ENCODE assay signal across 8 cellular contexts in the genomic region with DNA sequence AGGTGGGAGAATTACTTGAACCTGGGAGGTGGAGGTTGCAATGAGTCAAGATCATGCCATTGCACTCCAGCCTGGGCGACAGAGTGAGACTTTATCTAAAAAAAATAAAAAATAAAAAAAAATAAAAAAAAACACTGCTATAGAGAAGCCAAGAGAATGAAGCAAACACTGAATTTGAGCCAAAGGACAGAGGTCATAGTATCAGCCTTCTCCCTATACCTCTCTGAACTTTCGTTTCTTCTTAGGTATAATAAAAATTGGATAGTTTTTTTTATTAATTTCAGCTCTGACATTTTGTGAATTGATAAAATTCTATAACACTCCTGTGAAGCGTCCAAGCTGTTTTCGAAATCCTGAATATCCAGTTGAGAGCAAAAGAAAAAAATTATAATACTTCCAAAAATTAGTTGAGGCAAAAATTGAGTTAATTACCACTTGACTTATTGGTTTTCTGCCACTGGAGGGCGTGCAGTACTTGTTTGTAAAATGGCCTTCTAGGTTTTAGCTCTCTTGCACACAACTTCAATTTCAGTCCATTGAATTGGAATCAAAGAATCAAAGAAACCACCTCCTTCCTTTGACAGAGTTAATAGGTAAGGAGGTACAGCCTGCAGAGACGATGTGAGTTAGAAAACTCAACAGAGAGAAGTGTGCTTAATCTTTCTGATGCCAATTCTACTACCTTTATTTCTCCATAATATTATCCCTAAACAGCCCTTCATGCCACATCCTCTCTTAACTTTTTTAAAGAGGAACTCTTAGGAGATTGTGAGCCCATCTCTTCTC.
A peak's percentile ranks its signal among the peaks of the same experiment; 100 is the strongest.
DNase-seq lines count a peak whose midpoint lies in the region; ATAC-seq, FAIRE-seq and TF ChIP-seq lines count a peak whose summit lies in the region.

No MANE protein-coding gene starts in this region.

- H3K9me3 Mint-ChIP-seq in T-helper 2 cell treated with Interferon-gamma antibody and Interleukin-4, amounts not matched to agents 5 μg/mL and 100 μg/mL, for 36 hours = no peaks in the 10 kb centered on the region

- H3K4me1 Mint-ChIP-seq in T-helper 2 cell treated with Interferon-gamma antibody and Interleukin-4, amounts not matched to agents 5 μg/mL and 100 μg/mL, for 36 hours (ENCODE audit: low read depth) = no peaks in the 10 kb centered on the region

- H3K4me1 ChIP-seq in left ventricle myocardium inferior (peaks cover 4% of the 10 kb centered on the region), small intestine (ENCODE audit: control insufficient read depth in 2 of 2, insufficient read depth in 1 of 2, low read depth in 1 of 2, low read length in 1 of 2) (peaks cover 5 to 12% of the 10 kb centered on the region in 2 donors)

- no peak overlapping the region for H3K4me3 Mint-ChIP-seq in T-helper 2 cell treated with Interferon-gamma antibody and Interleukin-4, amounts not matched to agents 5 μg/mL and 100 μg/mL, for 36 hours

- FAIRE-seq in small intestine (lab: Jason Lieb, UNC) = peak; percentile 57

- H3K4me3 ChIP-seq in left ventricle myocardium inferior = no peak overlapping the region
- H3K4me3 ChIP-seq in small intestine (ENCODE audit: low read depth in 1 of 2, low read length in 2 of 2) = no peak overlapping the region

- DNase-seq in T-helper 2 cell = peak in 3 of 5 experiments; percentile 2 to 47 (median 6)
- no peak for DNase-seq in T-helper 2 cell treated with Interferon-gamma antibody and Interleukin-4, amounts not matched to agents 5 μg/mL and 100 μg/mL, for 36 hours (ENCODE audit: low spot score)
- peak; percentile 73 for DNase-seq in NCI-H748 (lab: John Stamatoyannopoulos, UW; ENCODE audit: unreplicated experiment)
- DNase-seq in activated naive CD8-positive, alpha-beta T cell treated with anti-CD3 and anti-CD28 coated beads, Interleukin-2, amount 50 U/mL, for 16 hours (ENCODE audit: low read depth, low spot score) = peak; percentile 4
- DNase-seq in left ventricle myocardium inferior = no peak
- peak; percentile 77 for DNase-seq in small intestine

- H3K27me3 ChIP-seq in left ventricle myocardium inferior (ENCODE audit: low read depth) (no peaks in the 10 kb centered on the region), small intestine (ENCODE audit: control insufficient read depth in 2 of 2, insufficient read depth in 2 of 2, low read length in 2 of 2) (no peaks in the 10 kb centered on the region)

- H3K36me3 Mint-ChIP-seq in T-helper 2 cell treated with Interferon-gamma antibody and Interleukin-4, amounts not matched to agents 5 μg/mL and 100 μg/mL, for 36 hours (ENCODE audit: low read depth) = no peaks in the 10 kb centered on the region

- peak; percentile 76 for TF ChIP-seq CTCF in left ventricle myocardium inferior (IDR thresholded peaks at IDR 0.05; ENCODE audit: borderline replicate concordance)

- H3K27ac ChIP-seq in left ventricle myocardium inferior (replicated peaks) = no peak overlapping the region
- H3K27ac ChIP-seq in small intestine (ENCODE audit: low read depth in 1 of 2, low read length in 1 of 2) = no peak overlapping the region

- peaks cover 12% of the 10 kb centered on the region for H3K27me3 Mint-ChIP-seq in T-helper 2 cell treated with Interferon-gamma antibody and Interleukin-4, amounts not matched to agents 5 μg/mL and 100 μg/mL, for 36 hours (ENCODE audit: low read depth)

- 8 to 24% (median 13%) methylated on average over 6 of the region's 6 CpGs for WGBS in small intestine, 3 donors

- H3K9me3 ChIP-seq in left ventricle myocardium inferior (replicated peaks) = peaks cover 4% of the 10 kb centered on the region
- no peaks in the 10 kb centered on the region for H3K9me3 ChIP-seq in small intestine (ENCODE audit: control insufficient read depth, low read depth)

- H3K36me3 ChIP-seq in left ventricle myocardium inferior (no peaks in the 10 kb centered on the region), small intestine (ENCODE audit: control insufficient read depth in 2 of 2, insufficient read depth in 2 of 2, low read length in 2 of 2) (no peaks in the 10 kb centered on the region)

- ATAC-seq in HG03196 (IDR thresholded peaks at IDR 0.05; ENCODE audit: unreplicated experiment) (peak; percentile 71), HG03442 (IDR thresholded peaks at IDR 0.05; ENCODE audit: unreplicated experiment) (no peak)

- intact Hi-C loops in left ventricle myocardium inferior (cut with micrococcal nuclease) = loop anchor here (5.0 kb wide), 1 partner anchor 303 kb away; no protein-coding TSS in a partner anchor

- no peak overlapping the region for H3K27ac Mint-ChIP-seq in T-helper 2 cell treated with Interferon-gamma antibody and Interleukin-4, amounts not matched to agents 5 μg/mL and 100 μg/mL, for 36 hours

Comparison
In these comparisons a context has a peak if more than half of its experiments do, and no peak if none do; other contexts are left out.
1. DNase-seq: peak in T-helper 2 cell (3 of 5), NCI-H748 (single experiment), activated naive CD8-positive, alpha-beta T cell treated with anti-CD3 and anti-CD28 coated beads, Interleukin-2, amount 50 U/mL, for 16 hours (single experiment) and small intestine (single experiment); none in T-helper 2 cell treated with Interferon-gamma antibody and Interleukin-4, amounts not matched to agents 5 μg/mL and 100 μg/mL, for 36 hours (single experiment) and left ventricle myocardium inferior (single experiment).